ENCODE assay signal across 2 cellular contexts in the genomic region with DNA sequence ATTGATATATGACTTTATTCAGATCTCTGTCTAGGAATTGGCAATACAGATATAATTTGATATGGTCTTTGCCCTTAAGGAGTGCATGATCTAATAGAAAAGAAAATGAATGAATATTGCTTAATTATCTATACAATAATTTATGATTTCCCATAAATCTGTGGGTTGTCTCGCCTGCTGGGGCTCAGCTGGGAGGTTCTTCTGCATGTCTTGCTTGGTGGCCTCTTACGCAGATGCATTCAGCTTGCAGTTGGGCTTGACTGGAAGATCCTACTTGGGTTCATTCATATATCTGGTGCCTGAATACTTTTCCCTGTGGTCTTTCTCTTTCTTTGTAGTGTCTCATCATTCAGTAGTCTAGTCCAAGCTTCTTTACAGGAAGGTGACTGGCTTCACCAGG.
A peak's percentile ranks its signal among the peaks of the same experiment; 100 is the strongest.
TF ChIP-seq lines count a peak whose summit lies in the region.

No MANE protein-coding gene starts in this region.

TF ChIP-seq in HepG2, 621 proteins besides CTCF, POLR2A, EP300 and RAD21:
- TF ChIP-seq ZNF557 (CRISPR knock-in tag; IDR thresholded peaks at IDR 0.05) (no peak), ZNF331 (CRISPR knock-in tag; IDR thresholded peaks at IDR 0.05) (peak; percentile 82; the same call in 1 of the 2 replicates), ARNTL (CRISPR knock-in tag; IDR thresholded peaks at IDR 0.05) (no peak), MIER2 (CRISPR knock-in tag; IDR thresholded peaks at IDR 0.05) (no peak), MEIS2 (CRISPR knock-in tag; IDR thresholded peaks at IDR 0.05) (no peak), BORCS8-MEF2B (CRISPR knock-in tag; IDR thresholded peaks at IDR 0.05) (no peak), ZNF230 (CRISPR knock-in tag; IDR thresholded peaks at IDR 0.05) (no peak)
- TF ChIP-seq, protein P1, sequence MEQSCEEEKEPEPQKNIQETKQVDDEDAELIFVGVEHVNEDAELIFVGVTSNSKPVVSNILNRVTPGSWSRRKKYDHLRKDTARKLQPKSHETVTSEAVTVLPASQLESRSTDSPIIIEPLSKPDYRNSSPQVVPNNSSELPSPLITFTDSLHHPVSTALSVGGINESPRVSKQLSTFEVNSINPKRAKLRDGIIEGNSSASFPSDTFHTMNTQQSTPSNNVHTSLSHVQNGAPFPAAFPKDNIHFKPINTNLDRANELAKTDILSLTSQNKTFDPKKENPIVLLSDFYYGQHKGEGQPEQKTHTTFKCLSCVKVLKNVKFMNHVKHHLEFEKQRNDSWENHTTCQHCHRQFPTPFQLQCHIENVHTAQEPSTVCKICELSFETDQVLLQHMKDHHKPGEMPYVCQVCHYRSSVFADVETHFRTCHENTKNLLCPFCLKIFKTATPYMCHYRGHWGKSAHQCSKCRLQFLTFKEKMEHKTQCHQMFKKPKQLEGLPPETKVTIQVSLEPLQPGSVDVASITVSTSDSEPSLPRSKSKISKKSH (CRISPR knock-in tag; IDR thresholded peaks at IDR 0.05; ENCODE audit: borderline replicate concordance) = no peak

TF ChIP-seq in GM23338, 12 proteins besides CTCF, POLR2A, EP300 and RAD21:
- TF ChIP-seq REST (IDR thresholded peaks at IDR 0.05; ENCODE audit: unreplicated experiment) (no peak), ZNF331 (CRISPR knock-in tag; IDR thresholded peaks at IDR 0.05; ENCODE audit: low read depth) (peak; percentile 72)
